In genomic region chrX:49167740-49168108, GRCh38 we compare ENCODE assay signal across 2 cellular contexts.
TF ChIP-seq lines count a peak whose summit lies in the region.

No MANE protein-coding gene starts in this region.

TF ChIP-seq in SK-N-SH, 30 proteins besides CTCF, POLR2A, EP300 and RAD21:
- TF ChIP-seq TCF12 (IDR thresholded peaks at IDR 0.05): no peak
- TF ChIP-seq, protein P1, sequence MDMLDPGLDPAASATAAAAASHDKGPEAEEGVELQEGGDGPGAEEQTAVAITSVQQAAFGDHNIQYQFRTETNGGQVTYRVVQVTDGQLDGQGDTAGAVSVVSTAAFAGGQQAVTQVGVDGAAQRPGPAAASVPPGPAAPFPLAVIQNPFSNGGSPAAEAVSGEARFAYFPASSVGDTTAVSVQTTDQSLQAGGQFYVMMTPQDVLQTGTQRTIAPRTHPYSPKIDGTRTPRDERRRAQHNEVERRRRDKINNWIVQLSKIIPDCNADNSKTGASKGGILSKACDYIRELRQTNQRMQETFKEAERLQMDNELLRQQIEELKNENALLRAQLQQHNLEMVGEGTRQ (IDR thresholded peaks at IDR 0.05; ENCODE audit: borderline replicate concordance, low read depth, low read length): no peak
- no peak for TF ChIP-seq MEF2A (IDR thresholded peaks at IDR 0.05; ENCODE audit: borderline replicate concordance, low read depth)
- TF ChIP-seq MAX (IDR thresholded peaks at IDR 0.05; ENCODE audit: low read depth): no peak

TF ChIP-seq in SK-N-SH treated with all-trans-retinoic acid at 6 μM for 48 hours, 23 proteins besides CTCF, POLR2A, EP300 and RAD21:
- TF ChIP-seq TSHZ2 (CRISPR knock-in tag; IDR thresholded peaks at IDR 0.05) (no peak), BACH2 (CRISPR knock-in tag; IDR thresholded peaks at IDR 0.05; ENCODE audit: borderline replicate concordance) (no peak), CSDC2 (CRISPR knock-in tag; IDR thresholded peaks at IDR 0.05) (no peak), ZNF70 (CRISPR knock-in tag; IDR thresholded peaks at IDR 0.05) (no peak), RARB (CRISPR knock-in tag; IDR thresholded peaks at IDR 0.05) (no peak), ZFP3 (CRISPR knock-in tag; IDR thresholded peaks at IDR 0.05) (no peak), ISL1 (CRISPR knock-in tag; IDR thresholded peaks at IDR 0.05) (no peak), ZC3H10 (CRISPR knock-in tag; IDR thresholded peaks at IDR 0.05) (no peak), GLIS3 (CRISPR knock-in tag; IDR thresholded peaks at IDR 0.05) (no peak), CREB5 (CRISPR knock-in tag; IDR thresholded peaks at IDR 0.05; ENCODE audit: low read depth) (no peak), ARNTL (CRISPR knock-in tag; IDR thresholded peaks at IDR 0.05; ENCODE audit: borderline replicate concordance, low read depth) (no peak), ZFP30 (CRISPR knock-in tag; IDR thresholded peaks at IDR 0.05) (no peak), ZNF565 (CRISPR knock-in tag; conservative IDR thresholded peaks at IDR 0.05; ENCODE audit: low read depth) (no peak), TCF4 (CRISPR knock-in tag; IDR thresholded peaks at IDR 0.05; ENCODE audit: borderline replicate concordance) (no peak)
- TF ChIP-seq, protein P2, sequence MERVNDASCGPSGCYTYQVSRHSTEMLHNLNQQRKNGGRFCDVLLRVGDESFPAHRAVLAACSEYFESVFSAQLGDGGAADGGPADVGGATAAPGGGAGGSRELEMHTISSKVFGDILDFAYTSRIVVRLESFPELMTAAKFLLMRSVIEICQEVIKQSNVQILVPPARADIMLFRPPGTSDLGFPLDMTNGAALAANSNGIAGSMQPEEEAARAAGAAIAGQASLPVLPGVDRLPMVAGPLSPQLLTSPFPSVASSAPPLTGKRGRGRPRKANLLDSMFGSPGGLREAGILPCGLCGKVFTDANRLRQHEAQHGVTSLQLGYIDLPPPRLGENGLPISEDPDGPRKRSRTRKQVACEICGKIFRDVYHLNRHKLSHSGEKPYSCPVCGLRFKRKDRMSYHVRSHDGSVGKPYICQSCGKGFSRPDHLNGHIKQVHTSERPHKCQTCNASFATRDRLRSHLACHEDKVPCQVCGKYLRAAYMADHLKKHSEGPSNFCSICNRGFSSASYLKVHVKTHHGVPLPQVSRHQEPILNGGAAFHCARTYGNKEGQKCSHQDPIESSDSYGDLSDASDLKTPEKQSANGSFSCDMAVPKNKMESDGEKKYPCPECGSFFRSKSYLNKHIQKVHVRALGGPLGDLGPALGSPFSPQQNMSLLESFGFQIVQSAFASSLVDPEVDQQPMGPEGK (CRISPR knock-in tag; IDR thresholded peaks at IDR 0.05; ENCODE audit: borderline replicate concordance): no peak
- TF ChIP-seq, protein P3, sequence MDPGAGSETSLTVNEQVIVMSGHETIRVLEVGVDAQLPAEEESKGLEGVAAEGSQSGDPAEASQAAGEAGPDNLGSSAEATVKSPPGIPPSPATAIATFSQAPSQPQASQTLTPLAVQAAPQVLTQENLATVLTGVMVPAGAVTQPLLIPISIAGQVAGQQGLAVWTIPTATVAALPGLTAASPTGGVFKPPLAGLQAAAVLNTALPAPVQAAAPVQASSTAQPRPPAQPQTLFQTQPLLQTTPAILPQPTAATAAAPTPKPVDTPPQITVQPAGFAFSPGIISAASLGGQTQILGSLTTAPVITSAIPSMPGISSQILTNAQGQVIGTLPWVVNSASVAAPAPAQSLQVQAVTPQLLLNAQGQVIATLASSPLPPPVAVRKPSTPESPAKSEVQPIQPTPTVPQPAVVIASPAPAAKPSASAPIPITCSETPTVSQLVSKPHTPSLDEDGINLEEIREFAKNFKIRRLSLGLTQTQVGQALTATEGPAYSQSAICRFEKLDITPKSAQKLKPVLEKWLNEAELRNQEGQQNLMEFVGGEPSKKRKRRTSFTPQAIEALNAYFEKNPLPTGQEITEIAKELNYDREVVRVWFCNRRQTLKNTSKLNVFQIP (CRISPR knock-in tag; IDR thresholded peaks at IDR 0.05; ENCODE audit: borderline replicate concordance, low read depth): no peak
